In genomic region chr1:160205974-160206369, GRCh38 we compare ENCODE assay signal across 8 cellular contexts. TPM values are rescaled to one million over a fixed set of nuclear protein-coding genes. Genes with fewer than 3 reads are reported as not detected.
A peak's percentile ranks its signal among the peaks of the same experiment; 100 is the strongest.
DNase-seq lines count a peak whose midpoint lies in the region; ATAC-seq and TF ChIP-seq lines count a peak whose summit lies in the region.

No MANE protein-coding gene starts in this region.

- H3K4me2 ChIP-seq in PC-3 (ENCODE audit: low read length): peak overlapping the region; percentile 84

- intact Hi-C loops in PC-3 (cut with micrococcal nuclease): no loop called here
- intact Hi-C loops in Right ventricle myocardium superior (cut with DNase I): no loop called here
- intact Hi-C loops in vagina (cut with DNase I): loop anchor here (5.0 to 10.0 kb wide), 2 partner anchors 49 to 99 kb away; no protein-coding TSS in a partner anchor

- H3K4me3 ChIP-seq in AG09309 (ENCODE audit: control insufficient read depth, low read depth, low read length) (peak overlapping the region; percentile 72), PC-3 (ENCODE audit: low read length) (peak overlapping the region; percentile 89), vagina (peak overlapping the region; percentile 95 to 98)

- ATAC-seq in GM21723 (IDR thresholded peaks at IDR 0.05; ENCODE audit: unreplicated experiment) (peak; percentile 46), PC-3 (peak; percentile 69), Right ventricle myocardium superior (ENCODE audit: poor library complexity) (peak; percentile 14)

- TF ChIP-seq CTCF in AG09309 (IDR thresholded peaks at IDR 0.05; ENCODE audit: control insufficient read depth, insufficient read depth, low read depth, low read length, missing control alignments) (no peak), PC-3 (conservative IDR thresholded peaks at IDR 0.05; ENCODE audit: low read depth, low read length) (no peak), vagina (IDR thresholded peaks at IDR 0.05) (no peak)

- CTCF ChIA-PET in PC-3 (lab: Charles Lee): interaction anchor here (0.7 kb wide), 2 partner anchors 47 to 51 kb away, joined by 3 to 6 read pairs; no protein-coding TSS in a partner anchor

- H3K27ac ChIP-seq in PC-3 (ENCODE audit: low read length) (peak overlapping the region; percentile 67), vagina (peak overlapping the region; percentile 96)

- no peak for TF ChIP-seq POLR2A in vagina (IDR thresholded peaks at IDR 0.05)

- peaks cover 22% of the 10 kb centered on the region; the same call in 1 of the 2 replicates for H4K20me1 ChIP-seq in PC-3 (ENCODE audit: low read length)

- peak overlapping the region; percentile 98 for H3K9ac ChIP-seq in PC-3 (ENCODE audit: low read length)

- peak overlapping the region; percentile 88 for H2AFZ ChIP-seq in PC-3 (ENCODE audit: low read length)

- POLR2A ChIA-PET in PC-3 (lab: Charles Lee; ENCODE audit: unreplicated experiment): interaction anchor here (0.7 to 0.8 kb wide), 3 partner anchors 39 to 981 kb away, joined by 3 to 7 read pairs (median 5); partner anchors contain the start of gene DCAF8

- H3K36me3 ChIP-seq in PC-3 (ENCODE audit: low read depth, low read length): peaks cover 18% of the 10 kb centered on the region
- H3K36me3 ChIP-seq in vagina: peaks cover 0 to 4% of the 10 kb centered on the region in 2 donors

- H3K9me3 ChIP-seq in PC-3 (ENCODE audit: low read length): no peaks in the 10 kb centered on the region
- H3K9me3 ChIP-seq in vagina: no peaks in the 10 kb centered on the region

- H3K9me2 ChIP-seq in PC-3 (replicated peaks; ENCODE audit: low read length): no peaks in the 10 kb centered on the region

- H3K27me3 ChIP-seq in PC-3 (ENCODE audit: low read length): no peaks in the 10 kb centered on the region
- no peaks in the 10 kb centered on the region for H3K27me3 ChIP-seq in vagina

- BruUV-seq in PC-3 (replicated peaks; lab: Mats Ljungman, UMichigan): TSS peak; percentile 45

- H3K79me2 ChIP-seq in PC-3 (ENCODE audit: low read length): peaks cover 57% of the 10 kb centered on the region

- H3K4me1 ChIP-seq in PC-3 (ENCODE audit: insufficient read depth, low read length): peaks cover 23% of the 10 kb centered on the region
- peaks cover 61% of the 10 kb centered on the region for H3K4me1 ChIP-seq in vagina

- DNase-seq in AG09309 (ENCODE audit: low read depth): no peak
- peak; percentile 70 for DNase-seq in PC-3
- peak; percentile 65 for DNase-seq in activated naive CD4-positive, alpha-beta T cell treated with Interleukin-2 at 50 U/mL for 16 hours
- DNase-seq in Right ventricle myocardium superior: peak; percentile 65
- DNase-seq in pons (ENCODE audit: low spot score): peak; percentile 46
- no peak for DNase-seq in vagina (ENCODE audit: extremely low spot score in 2 of 2)
- DNase-seq in NCI-H1930 (lab: John Stamatoyannopoulos, UW): no peak

- H3F3A ChIP-seq in PC-3 (ENCODE audit: low read length, unreplicated experiment): no peaks in the 10 kb centered on the region

RNA-seq across cellular contexts. Expression of gene PEA15, which starts 0.8 kb away (rescaled TPM):
- 90.3 and 128 TPM in 2 replicates for total RNA-seq in PC-3 (2014; rRNA removed)
- 225 TPM for total RNA-seq in Right ventricle myocardium superior
- total RNA-seq in vagina: 89.1 TPM

RNA-seq across cellular contexts. Expression of gene CASQ1, which starts 15.6 kb away (rescaled TPM):
- total RNA-seq in PC-3 (2014; rRNA removed) (0.12 TPM in 1 of 2 replicates, not detected in the other), Right ventricle myocardium superior (12.6 TPM), vagina (not detected)

RNA-seq across cellular contexts. Expression of gene ATP1A4, which starts 54.6 kb away (rescaled TPM):
- total RNA-seq in PC-3 (2014; rRNA removed) (0.04 TPM in 1 of 2 replicates, not detected in the other), Right ventricle myocardium superior (0.40 TPM), vagina (not detected)

RNA-seq across cellular contexts. Expression of gene DCAF8, which starts 56.4 kb away (rescaled TPM):
- total RNA-seq in PC-3 (2014; rRNA removed): 122 and 139 TPM in 2 replicates
- 146 TPM for total RNA-seq in Right ventricle myocardium superior
- 145 TPM for total RNA-seq in vagina

Comparison
In these comparisons a context has a peak if more than half of its experiments do, and no peak if none do; other contexts are left out.
1. DNase-seq: peak in PC-3 (single experiment), activated naive CD4-positive, alpha-beta T cell treated with Interleukin-2 at 50 U/mL for 16 hours (single experiment), Right ventricle myocardium superior (single experiment) and pons (single experiment); none in AG09309 (single experiment), vagina (0 of 2) and NCI-H1930 (0 of 2).
2. ATAC-seq: peak in every context shown above with its lines; median percentile 69 in PC-3; 46 in GM21723; 14 in Right ventricle myocardium superior.
3. RNA of gene CASQ1, which starts 15.6 kb away (total RNA-seq): 12.6 TPM in Right ventricle myocardium superior (single experiment); 0.12 TPM in PC-3 and not detected in vagina (single experiment); every median in the first group is over 10 times any median in the second.
4. Peak in every context shown above with its lines, with median percentiles within 50 percentile points of each other: H3K4me3 ChIP-seq.